9 cellular contexts compared by ENCODE assay signal in genomic region chr1:202160377-202160940, GRCh38. TPM values are rescaled to one million over a fixed set of nuclear protein-coding genes. Genes with fewer than 3 reads are reported as not detected.
DNase-seq lines count a peak whose midpoint lies in the region; ATAC-seq and TF ChIP-seq lines count a peak whose summit lies in the region.
"Had no signal": no experiment of that assay in that cellular context is flagged by ENCODE, and none has a peak within 500 bp of the region (broad histone marks: within the 10 kb centered on the region; RNA-seq: fewer than 3 reads in every experiment).

Gene PTPN7 (minus strand): TSS chr1:202160602. CDS start chr1:202159402, 1,200 bp downstream.

- H3K36me3 Mint-ChIP-seq in activated B cell treated with CpG ODN at 0.5 μM for 24 hours (ENCODE audit: low read depth): peaks cover 17% of the 10 kb centered on the region

- H3K4me3 ChIP-seq in coronary artery: peak within 1 kb of the TSS; percentile 58
- H3K4me3 ChIP-seq in SJCRH30: no peak within 1 kb of the TSS

- peaks cover 25% of the 10 kb centered on the region for H3K27me3 ChIP-seq in SJCRH30

- peak; percentile 64 for DNase-seq in activated B cell treated with CpG ODN at 0.5 μM for 24 hours
- DNase-seq in coronary artery (ENCODE audit: low spot score): no peak
- peak; percentile 80 to 91 (median 87) for DNase-seq in stimulated activated CD4-positive, alpha-beta T cell treated with anti-CD3 and anti-CD28 coated beads, Interleukin-12 subunit alpha, Interleukin-12 subunit beta, amount 100 ng/mL, for 48 hours (ENCODE audit: low read depth in 2 of 3, low spot score in 1 of 3)
- DNase-seq in HuH-7 (ENCODE audit: low spot score): no peak
- no peak for DNase-seq in SJCRH30
- no peak for DNase-seq in HPDE6-E6E7 (ENCODE audit: extremely low spot score)

- peak within 1 kb of the TSS; percentile 92 for H3K27ac Mint-ChIP-seq in activated B cell treated with CpG ODN at 0.5 μM for 24 hours

- peaks cover 83% of the 10 kb centered on the region for H3K4me1 Mint-ChIP-seq in activated B cell treated with CpG ODN at 0.5 μM for 24 hours

- H3K9me3 ChIP-seq in SJCRH30 (replicated peaks): no peaks in the 10 kb centered on the region

- H3K36me3 ChIP-seq in SJCRH30: no peaks in the 10 kb centered on the region

- H3K27ac ChIP-seq in coronary artery (peak within 1 kb of the TSS in 1 of 2 donors; percentile 43), SJCRH30 (no peak within 1 kb of the TSS)

- peaks cover 5% of the 10 kb centered on the region for H3K4me1 ChIP-seq in SJCRH30

- POLR2A ChIA-PET in activated B cell treated with CpG ODN at 0.5 μM for 24 hours (lab: Charles Lee): interaction anchor here (0.6 to 3.0 kb wide), 5 partner anchors 11 to 206 kb away, joined by 3 to 29 read pairs (median 3); partner anchors contain the start of gene ARL8A

- intact Hi-C loops in activated B cell treated with CpG ODN at 0.5 μM for 24 hours (cut with micrococcal nuclease): loop anchor here (1.0 to 10.0 kb wide), 5 partner anchors 17 to 1224 kb away; partner anchors contain the start of genes PCAT6 and TMEM183A

- no peak for TF ChIP-seq CTCF in activated B cell treated with CpG ODN at 0.5 μM for 24 hours (IDR thresholded peaks at IDR 0.05)
- TF ChIP-seq CTCF in coronary artery (IDR thresholded peaks at IDR 0.05): no peak

- peak within 1 kb of the TSS; percentile 91 for H3K4me3 Mint-ChIP-seq in activated B cell treated with CpG ODN at 0.5 μM for 24 hours

- ATAC-seq in GM18505 (IDR thresholded peaks at IDR 0.05; ENCODE audit: unreplicated experiment): peak; percentile 51
- ATAC-seq in HG03196 (IDR thresholded peaks at IDR 0.05; ENCODE audit: unreplicated experiment): peak; percentile 45
- peak; percentile 60 for ATAC-seq in activated B cell treated with CpG ODN at 0.5 μM for 24 hours (ENCODE audit: low read depth)

- TF ChIP-seq POLR2A in GM18505 (IDR thresholded peaks at IDR 0.05; ENCODE audit: borderline replicate concordance, extremely low read depth, insufficient read depth, insufficient read length): peak; percentile 64

- CTCF ChIA-PET in activated B cell treated with CpG ODN at 0.5 μM for 24 hours (lab: Charles Lee): interaction anchor here (0.6 to 2.3 kb wide), 11 partner anchors 9 to 151 kb away, joined by 3 to 13 read pairs (median 4); partner anchors contain the start of gene LGR6

- H3K27me3 Mint-ChIP-seq in activated B cell treated with CpG ODN at 0.5 μM for 24 hours: no peaks in the 10 kb centered on the region

- H3K9me3 Mint-ChIP-seq in activated B cell treated with CpG ODN at 0.5 μM for 24 hours: no peaks in the 10 kb centered on the region

RNA-seq across cellular contexts. Expression of gene PTPN7, which starts in this region (rescaled TPM):
- 29.4 and 31.0 TPM in 2 replicates for total RNA-seq in activated B cell treated with CpG ODN at 0.5 μM for 24 hours
- total RNA-seq in SJCRH30 (2014; rRNA removed; shearing (Covaris generic)): 0.08 and 0.14 TPM in 2 replicates
- total RNA-seq: renal cortical epithelial cell had no signal

Comparison
In these comparisons a context has a peak if more than half of its experiments do, and no peak if none do; other contexts are left out.
1. RNA of gene PTPN7 (total RNA-seq): 29.4 to 31.0 TPM in activated B cell treated with CpG ODN at 0.5 μM for 24 hours; 0.08 to 0.14 TPM in SJCRH30; every median in the first group is over 10 times any median in the second.
2. DNase-seq: peak in activated B cell treated with CpG ODN at 0.5 μM for 24 hours (single experiment) and stimulated activated CD4-positive, alpha-beta T cell treated with anti-CD3 and anti-CD28 coated beads, Interleukin-12 subunit alpha, Interleukin-12 subunit beta, amount 100 ng/mL, for 48 hours (3 of 3); none in coronary artery (single experiment), HuH-7 (single experiment), SJCRH30 (0 of 2) and HPDE6-E6E7 (single experiment).
3. Peak in every context shown above with its lines, with median percentiles within 50 percentile points of each other: ATAC-seq.